Comparison of ENCODE assay signal across 17 cellular contexts in the genomic region with DNA sequence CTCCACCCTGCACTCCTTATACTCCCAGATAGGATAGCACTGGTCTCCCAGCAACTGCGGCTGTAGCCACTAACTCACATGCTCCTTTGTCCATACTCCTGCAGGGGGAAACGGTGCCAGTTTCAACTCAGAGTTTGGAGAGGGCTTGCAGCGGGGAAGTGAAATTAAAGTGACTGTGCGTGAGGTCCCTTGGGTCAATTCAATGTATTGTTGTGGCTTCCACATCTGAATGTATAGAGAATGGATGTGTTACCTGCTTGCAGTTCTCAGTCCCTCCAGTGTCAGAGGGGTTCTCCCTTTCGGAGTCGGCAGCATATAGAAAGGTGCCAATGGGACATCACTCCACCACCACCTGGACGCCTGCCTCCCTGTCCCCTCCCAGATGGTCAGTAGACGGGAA.
DNase-seq lines count a peak whose midpoint lies in the region; ATAC-seq and TF ChIP-seq lines count a peak whose summit lies in the region.
"Had no signal": no experiment of that assay in that cellular context is flagged by ENCODE, and none has a peak within 500 bp of the region (broad histone marks: within the 10 kb centered on the region; RNA-seq: fewer than 3 reads in every experiment).

No MANE protein-coding gene starts in this region.

- CTCF ChIA-PET in RWPE1 (lab: Yijun Ruan, JAX), result no interaction called here

- POLR2A ChIA-PET in RWPE1 (lab: Yijun Ruan, JAX; ENCODE audit: low non-redundant PET), result no interaction called here

- in situ Hi-C loops in GM13977 (cut with MboI; ENCODE audit: low pct_unique_long_range_greater_than_20kb, low sequenced_read_pairs, unreplicated experiment), result no loop called here

- peak; percentile 34 for ATAC-seq in GM21367 (IDR thresholded peaks at IDR 0.05; ENCODE audit: unreplicated experiment)
- ATAC-seq in HG03378 (IDR thresholded peaks at IDR 0.05; ENCODE audit: unreplicated experiment), result peak; percentile 29
- ATAC-seq in left lobe of liver, result no peak
- ATAC-seq: activated CD4-positive, alpha-beta T cell treated with anti-CD3 and anti-CD28 coated beads for 36 hours; T-cell had no signal

- DNase-seq in GM13977 (ENCODE audit: low spot score), result peak; percentile 38
- DNase-seq in iPS-NIHi7 (ENCODE audit: extremely low spot score), result peak; percentile 20
- no peak for DNase-seq in HT-29 (ENCODE audit: low spot score)
- no peak for DNase-seq in left lobe of liver (ENCODE audit: low spot score)
- no peak for DNase-seq in DMS153 (lab: John Stamatoyannopoulos, UW)
- DNase-seq in RWPE1 (ENCODE audit: low spot score), result no peak
- DNase-seq: activated CD4-positive, alpha-beta T cell treated with anti-CD3 and anti-CD28 coated beads for 36 hours; activated T-cell treated with anti-CD3 and anti-CD28 coated beads, Interleukin-2, amount 50 U/mL, for 1 hour; amygdala; dermis blood vessel endothelial cell; mammary epithelial cell; NCI-H2081; nucleus accumbens; PC-9; T-cell had no signal

- TF ChIP-seq CTCF in GM13977 (IDR thresholded peaks at IDR 0.05; ENCODE audit: extremely low read depth, insufficient read depth, missing control alignments) (no peak), RWPE1 (conservative IDR thresholded peaks at IDR 0.05; ENCODE audit: low read depth) (no peak)

- H3K27ac ChIP-seq in RWPE1, result no peak overlapping the region
- H3K27ac ChIP-seq: PC-9 had no signal

Comparison
In these comparisons a context has a peak if more than half of its experiments do, and no peak if none do; other contexts are left out.
1. DNase-seq: peak in GM13977 (single experiment) and iPS-NIHi7 (single experiment); none in HT-29 (single experiment), left lobe of liver (single experiment), DMS153 (single experiment) and RWPE1 (single experiment).